ENCODE assay signal across 13 cellular contexts in the genomic region with DNA sequence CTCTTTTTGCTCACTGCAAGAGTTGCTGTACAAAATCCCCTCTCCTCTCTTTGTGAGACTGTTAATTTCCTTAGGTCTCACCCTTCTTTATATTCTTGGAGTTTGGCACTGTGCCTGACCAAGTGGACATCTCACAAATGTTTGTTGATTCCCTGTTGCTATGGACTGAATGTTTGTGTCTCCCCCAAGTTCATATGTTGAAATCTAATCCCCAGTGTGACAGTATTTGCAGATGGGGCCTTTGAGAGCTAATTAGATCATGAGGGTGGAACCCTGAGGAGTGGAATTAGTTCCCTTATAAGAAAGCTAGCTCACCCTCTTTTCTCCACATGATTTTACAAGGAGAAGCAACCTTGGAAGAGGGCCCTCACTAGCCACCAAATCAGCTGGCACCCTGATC.
DNase-seq lines count a peak whose midpoint lies in the region; ATAC-seq and TF ChIP-seq lines count a peak whose summit lies in the region.
"Had no signal": no experiment of that assay in that cellular context is flagged by ENCODE, and none has a peak within 500 bp of the region (broad histone marks: within the 10 kb centered on the region; RNA-seq: fewer than 3 reads in every experiment).

No MANE protein-coding gene starts in this region.

- H3K4me3 Mint-ChIP-seq in MCF 10A (ENCODE audit: unreplicated experiment) = no peak overlapping the region
- no peak overlapping the region for H3K4me3 Mint-ChIP-seq in mesothelial cell of epicardium

- no peak for TF ChIP-seq CTCF in MCF 10A (IDR thresholded peaks at IDR 0.05; ENCODE audit: unreplicated experiment)
- no peak for TF ChIP-seq CTCF in mammary epithelial cell (conservative IDR thresholded peaks at IDR 0.05 in 1 of 2, IDR thresholded peaks at IDR 0.05 in 1 of 2; ENCODE audit: extremely low read depth in 1 of 2, insufficient read depth in 1 of 2, low read depth in 1 of 2, low read length in 2 of 2)
- no peak for TF ChIP-seq CTCF in esophagus muscularis mucosa (IDR thresholded peaks at IDR 0.05)
- TF ChIP-seq CTCF in mesothelial cell of epicardium (IDR thresholded peaks at IDR 0.05; ENCODE audit: unreplicated experiment) = no peak
- TF ChIP-seq CTCF in vagina (IDR thresholded peaks at IDR 0.05) = no peak

- POLR2A ChIA-PET in MCF 10A (lab: Yijun Ruan, JAX) = no interaction called here

- H4K20me1 ChIP-seq in mammary epithelial cell (ENCODE audit: insufficient read depth, low read length) = no peaks in the 10 kb centered on the region

- H3K79me2 ChIP-seq in mammary epithelial cell (ENCODE audit: insufficient read depth, low read length) = no peaks in the 10 kb centered on the region

- H3K4me3 ChIP-seq in mammary epithelial cell (replicated peaks in 1 of 3; ENCODE audit: insufficient read depth in 1 of 3, low read depth in 2 of 3, low read length in 3 of 3) (no peak overlapping the region), esophagus muscularis mucosa (no peak overlapping the region), vagina (no peak overlapping the region)
- H3K4me3 ChIP-seq: thyroid gland had no signal

- H3K4me1 ChIP-seq in mammary epithelial cell (ENCODE audit: insufficient read depth, low read length) (no peaks in the 10 kb centered on the region), esophagus muscularis mucosa (peaks cover 20 to 75% (median 63%) of the 10 kb centered on the region in 4 donors), vagina (peaks cover 28% of the 10 kb centered on the region)

- no peaks in the 10 kb centered on the region for H3K9me3 ChIP-seq in mammary epithelial cell (replicated peaks; ENCODE audit: insufficient read depth, low read length)
- no peaks in the 10 kb centered on the region for H3K9me3 ChIP-seq in esophagus muscularis mucosa
- no peaks in the 10 kb centered on the region for H3K9me3 ChIP-seq in vagina
- H3K9me3 ChIP-seq: thyroid gland had no signal

- CTCF ChIA-PET in MCF 10A (lab: Yijun Ruan, JAX) = interaction anchor here (0.6 kb wide), 1 partner anchor 62 kb away, joined by 3 read pairs; no protein-coding TSS in a partner anchor
- CTCF ChIA-PET in mammary epithelial cell (lab: Charles Lee; ENCODE audit: low non-redundant PET) = no interaction called here

- dilution Hi-C loops in mammary epithelial cell (cut with HindIII; ENCODE audit: low sequenced_read_pairs) = no loop called here

- in situ Hi-C loops in mammary epithelial cell (cut with MboI; ENCODE audit: low sequenced_read_pairs in 2 of 2) = no loop called here

- H3K4me2 ChIP-seq in mammary epithelial cell (ENCODE audit: insufficient read depth, low read depth, low read length) = no peak overlapping the region

- H3K27ac Mint-ChIP-seq in MCF 10A (ENCODE audit: low read depth, unreplicated experiment) (no peak overlapping the region), mesothelial cell of epicardium (peak overlapping the region; percentile 85)

- peak; percentile 29 for DNase-seq in MCF 10A (ENCODE audit: unreplicated experiment)
- DNase-seq in mammary epithelial cell = no peak
- no peak for DNase-seq in esophagus muscularis mucosa (ENCODE audit: extremely low spot score)
- no peak for DNase-seq in mesothelial cell of epicardium (ENCODE audit: low spot score in 2 of 2, unreplicated experiment in 2 of 2)
- DNase-seq in vagina (ENCODE audit: extremely low spot score in 2 of 2) = no peak
- DNase-seq in HuH-7 (ENCODE audit: low spot score) = no peak
- DNase-seq: islet precursor cell; occipital lobe; stimulated activated CD4-positive, alpha-beta T cell treated with anti-CD3 and anti-CD28 coated beads, Interleukin-4, amount 100 ng/mL, for 4 hours; thyroid gland had no signal

- H3K36me3 Mint-ChIP-seq in MCF 10A (ENCODE audit: insufficient read depth, unreplicated experiment) (no peaks in the 10 kb centered on the region), mesothelial cell of epicardium (no peaks in the 10 kb centered on the region)

- H3K4me1 Mint-ChIP-seq in MCF 10A (ENCODE audit: insufficient read depth, unreplicated experiment) = peaks cover 33% of the 10 kb centered on the region
- H3K4me1 Mint-ChIP-seq in mesothelial cell of epicardium = peaks cover 16% of the 10 kb centered on the region

- ATAC-seq in HG03378 (IDR thresholded peaks at IDR 0.05; ENCODE audit: unreplicated experiment) (no peak), GM21737 (IDR thresholded peaks at IDR 0.05; ENCODE audit: unreplicated experiment) (no peak)
- ATAC-seq: Panc1 had no signal

- no peak for TF ChIP-seq POLR2A in esophagus muscularis mucosa (IDR thresholded peaks at IDR 0.05; ENCODE audit: low read depth)
- TF ChIP-seq POLR2A in vagina (IDR thresholded peaks at IDR 0.05) = no peak

- H2AFZ ChIP-seq in mammary epithelial cell (ENCODE audit: low read depth, low read length) = no peak overlapping the region

- H3K36me3 ChIP-seq in mammary epithelial cell (ENCODE audit: insufficient read depth, low read length) (no peaks in the 10 kb centered on the region), esophagus muscularis mucosa (no peaks in the 10 kb centered on the region), vagina (no peaks in the 10 kb centered on the region)
- H3K36me3 ChIP-seq: thyroid gland had no signal

- BruUV-seq in MCF 10A (replicated peaks; lab: Mats Ljungman, UMichigan) (no TSS peak), mammary epithelial cell (replicated peaks; lab: Mats Ljungman, UMichigan) (no TSS peak)

- H3K9me3 Mint-ChIP-seq in MCF 10A (ENCODE audit: unreplicated experiment) = no peaks in the 10 kb centered on the region
- no peaks in the 10 kb centered on the region for H3K9me3 Mint-ChIP-seq in mesothelial cell of epicardium

- H3K27ac ChIP-seq in mammary epithelial cell (ENCODE audit: insufficient read depth, low read depth, low read length) (no peak overlapping the region), esophagus muscularis mucosa (replicated peaks in 1 of 4) (peak overlapping the region; percentile 73 to 81 (median 78)), vagina (peak overlapping the region; percentile 44)

- TF ChIP-seq EP300 in esophagus muscularis mucosa (IDR thresholded peaks at IDR 0.05) = no peak

- H3K27me3 ChIP-seq in mammary epithelial cell (ENCODE audit: insufficient read depth, low read length) = no peaks in the 10 kb centered on the region
- H3K27me3 ChIP-seq in esophagus muscularis mucosa = no peaks in the 10 kb centered on the region
- H3K27me3 ChIP-seq in vagina = no peaks in the 10 kb centered on the region
- H3K27me3 ChIP-seq: thyroid gland had no signal

- H3K27me3 Mint-ChIP-seq in MCF 10A (ENCODE audit: insufficient read depth, unreplicated experiment) = no peaks in the 10 kb centered on the region
- H3K27me3 Mint-ChIP-seq in mesothelial cell of epicardium (ENCODE audit: low read depth) = peaks cover 11% of the 10 kb centered on the region

- H3K9ac ChIP-seq in mammary epithelial cell (ENCODE audit: insufficient read depth, low read length) = no peak overlapping the region

- intact Hi-C loops in MCF 10A (cut with micrococcal nuclease) = no loop called here
- intact Hi-C loops in mammary epithelial cell (cut with micrococcal nuclease) = no loop called here
- intact Hi-C loops in esophagus muscularis mucosa (cut with DNase I) = no loop called here
- intact Hi-C loops in vagina (cut with DNase I) = no loop called here
